In genomic region chr19:52896431-52897148, GRCh38 we compare ENCODE assay signal across 6 cellular contexts. TPM values are rescaled to one million over a fixed set of nuclear protein-coding genes. Genes with fewer than 3 reads are reported as not detected.
A peak's percentile ranks its signal among the peaks of the same experiment; 100 is the strongest.
DNase-seq lines count a peak whose midpoint lies in the region; FAIRE-seq and TF ChIP-seq lines count a peak whose summit lies in the region.

No MANE protein-coding gene starts in this region.

- FAIRE-seq in GM12891 (lab: Jason Lieb, UNC) = no peak

- peak; percentile 3 for DNase-seq in GM12891 (ENCODE audit: insufficient read length, low spot score)
- peak; percentile 67 for DNase-seq in NCI-H2227 (lab: John Stamatoyannopoulos, UW; ENCODE audit: unreplicated experiment)
- DNase-seq in epithelial cell of prostate (ENCODE audit: low read depth, low spot score) = no peak
- DNase-seq in retinal pigment epithelial cell (ENCODE audit: low read depth) = peak; percentile 4
- no peak for DNase-seq in stimulated activated CD4-positive, alpha-beta T cell treated with anti-CD3 and anti-CD28 coated beads, Interleukin-4, amount 100 ng/mL, for 1 hour
- no peak for DNase-seq in NCI-H510A (lab: John Stamatoyannopoulos, UW)

- no peak for TF ChIP-seq CTCF in retinal pigment epithelial cell (conservative IDR thresholded peaks at IDR 0.05; ENCODE audit: low read depth, low read length)

- peak overlapping the region; percentile 96 for H3K4me3 ChIP-seq in retinal pigment epithelial cell (ENCODE audit: low read length)

- peak overlapping the region; percentile 89 for H3K27ac ChIP-seq in epithelial cell of prostate

- no peak for TF ChIP-seq POLR2A in GM12891 (IDR thresholded peaks at IDR 0.05; ENCODE audit: low read depth, low read length)

TF ChIP-seq in GM12891, 5 proteins besides CTCF, POLR2A, EP300 and RAD21:
- TF ChIP-seq TAF1 (IDR thresholded peaks at IDR 0.05; ENCODE audit: low read depth, low read length) (no peak), POLR2AphosphoS5 (IDR thresholded peaks at IDR 0.05; ENCODE audit: low read depth, low read length) (no peak), SPI1 (IDR thresholded peaks at IDR 0.05; ENCODE audit: low read depth, low read length) (no peak), POU2F2 (IDR thresholded peaks at IDR 0.05; ENCODE audit: low read depth, low read length) (no peak), PAX5 (IDR thresholded peaks at IDR 0.05; ENCODE audit: insufficient read depth, low read length, severe bottlenecking) (no peak)

RNA-seq across cellular contexts. Expression of gene ZNF320, which starts 0.8 kb away (rescaled TPM):
- 2.2 TPM for polyA plus RNA-seq in GM12891 (2012; ENCODE audit: low read depth, missing spikeins)

RNA-seq across cellular contexts. Expression of gene ZNF888, which starts 26.6 kb away (rescaled TPM):
- 2.0 TPM for polyA plus RNA-seq in GM12891 (2012; ENCODE audit: low read depth, missing spikeins)

RNA-seq across cellular contexts. Expression of gene ZNF468, which starts 39.2 kb away (rescaled TPM):
- polyA plus RNA-seq in GM12891 (2012; ENCODE audit: low read depth, missing spikeins) = 4.7 TPM

Comparison
In these comparisons a context has a peak if more than half of its experiments do, and no peak if none do; other contexts are left out.
1. DNase-seq: peak in GM12891 (single experiment), NCI-H2227 (single experiment) and retinal pigment epithelial cell (single experiment); none in epithelial cell of prostate (single experiment), stimulated activated CD4-positive, alpha-beta T cell treated with anti-CD3 and anti-CD28 coated beads, Interleukin-4, amount 100 ng/mL, for 1 hour (single experiment) and NCI-H510A (single experiment).